9 cellular contexts compared by ENCODE assay signal in genomic region chr21:38913120-38913975, GRCh38.
A peak's percentile ranks its signal among the peaks of the same experiment; 100 is the strongest.
DNase-seq lines count a peak whose midpoint lies in the region; ATAC-seq and TF ChIP-seq lines count a peak whose summit lies in the region.
"Had no signal": no experiment of that assay in that cellular context is flagged by ENCODE, and none has a peak within 500 bp of the region (broad histone marks: within the 10 kb centered on the region; RNA-seq: fewer than 3 reads in every experiment).

No MANE protein-coding gene starts in this region.

- peak overlapping the region; percentile 12 for H2BK120ac ChIP-seq in mesenchymal stem cell (ENCODE audit: low read depth, low read length)

- intact Hi-C loops in upper lobe of right lung (cut with DNase I): no loop called here

- ATAC-seq in upper lobe of right lung (peak; percentile 93), GM18870 (IDR thresholded peaks at IDR 0.05; ENCODE audit: unreplicated experiment) (no peak), GM19452 (IDR thresholded peaks at IDR 0.05; ENCODE audit: unreplicated experiment) (no peak)

- H2BK5ac ChIP-seq in mesenchymal stem cell (ENCODE audit: low read depth, low read length, poor library complexity, severe bottlenecking): no peak overlapping the region

- H2BK12ac ChIP-seq in mesenchymal stem cell (ENCODE audit: low read length in 2 of 2): peak overlapping the region; percentile 29 to 100

- peak overlapping the region; percentile 49 to 81 for H3K4ac ChIP-seq in mesenchymal stem cell (ENCODE audit: low read depth in 1 of 2, low read length in 2 of 2)

- peak overlapping the region; percentile 14 to 76 for H3K18ac ChIP-seq in mesenchymal stem cell (ENCODE audit: low read depth in 1 of 2, low read length in 2 of 2)

- 21% methylated on average over 32 of the region's 32 CpGs for WGBS in mesenchymal stem cell

- peak overlapping the region; percentile 67 for H4K91ac ChIP-seq in mesenchymal stem cell (ENCODE audit: low read length)

- peak overlapping the region; percentile 52 for H2BK15ac ChIP-seq in mesenchymal stem cell (ENCODE audit: low read depth, poor library complexity, severe bottlenecking)

- H3K27ac ChIP-seq in duodenal mucosa (ENCODE audit: low read depth, low read length) (peak overlapping the region; percentile 90), mesenchymal stem cell (ENCODE audit: low read length, poor library complexity, severe bottlenecking) (no peak overlapping the region), upper lobe of right lung (peak overlapping the region; percentile 82)
- H3K27ac ChIP-seq: HL-60 had no signal

- H3K9me3 ChIP-seq in duodenal mucosa (ENCODE audit: control insufficient read depth in 1 of 2, low read length in 2 of 2): no peaks in the 10 kb centered on the region
- no peaks in the 10 kb centered on the region for H3K9me3 ChIP-seq in mesenchymal stem cell (ENCODE audit: control insufficient read depth, low read length)
- H3K9me3 ChIP-seq in upper lobe of right lung: no peaks in the 10 kb centered on the region

- no peak overlapping the region for H3K23ac ChIP-seq in mesenchymal stem cell (ENCODE audit: low read length in 2 of 2)

- peak overlapping the region; percentile 51 for H2AFZ ChIP-seq in mesenchymal stem cell (ENCODE audit: low read depth, low read length)

- H3K36me3 ChIP-seq in duodenal mucosa (ENCODE audit: control insufficient read depth in 1 of 2, insufficient read depth in 2 of 2, low read length in 2 of 2): no peaks in the 10 kb centered on the region
- no peaks in the 10 kb centered on the region for H3K36me3 ChIP-seq in mesenchymal stem cell (ENCODE audit: control insufficient read depth in 1 of 2, insufficient read depth in 2 of 2, low read depth in 1 of 2, low read length in 2 of 2)
- H3K36me3 ChIP-seq in upper lobe of right lung: no peaks in the 10 kb centered on the region

- H4K8ac ChIP-seq in mesenchymal stem cell (ENCODE audit: low read length): peak overlapping the region; percentile 86

- H3K79me1 ChIP-seq in mesenchymal stem cell (replicated peaks; ENCODE audit: low read length, poor library complexity, severe bottlenecking): no peaks in the 10 kb centered on the region

- H3K4me2 ChIP-seq in mesenchymal stem cell (ENCODE audit: low read length, poor library complexity, severe bottlenecking): peak overlapping the region; percentile 67

- peak overlapping the region in 1 of 2 experiments; percentile 83 for H3K14ac ChIP-seq in mesenchymal stem cell (ENCODE audit: low read length in 2 of 2)

- TF ChIP-seq CTCF in upper lobe of right lung (IDR thresholded peaks at IDR 0.05): no peak

- H3K4me1 ChIP-seq in duodenal mucosa (ENCODE audit: control insufficient read depth in 1 of 2, insufficient read depth in 2 of 2, low read length in 2 of 2) (peaks cover 46 to 69% of the 10 kb centered on the region in 2 donors), mesenchymal stem cell (ENCODE audit: control insufficient read depth, insufficient read depth, low read depth, low read length) (peaks cover 9% of the 10 kb centered on the region), upper lobe of right lung (peaks cover 38% of the 10 kb centered on the region)

- H3K4me3 ChIP-seq in duodenal mucosa (ENCODE audit: low read depth in 1 of 2, low read length in 2 of 2) (peak overlapping the region; percentile 24 to 43), mesenchymal stem cell (ENCODE audit: insufficient read depth in 1 of 2, low read depth in 1 of 2, low read length in 2 of 2) (peak overlapping the region in 1 of 2 experiments; percentile 54), upper lobe of right lung (peak overlapping the region; percentile 23)

- H3K27me3 ChIP-seq in duodenal mucosa (ENCODE audit: control insufficient read depth in 1 of 2, insufficient read depth in 2 of 2, low read length in 2 of 2) (no peaks in the 10 kb centered on the region), mesenchymal stem cell (ENCODE audit: control insufficient read depth in 1 of 2, insufficient read depth in 1 of 2, low read length in 2 of 2) (peaks cover 0 to 31% of the 10 kb centered on the region in 2 experiments), upper lobe of right lung (no peaks in the 10 kb centered on the region)

- H3K9ac ChIP-seq in duodenal mucosa (ENCODE audit: low read depth in 1 of 2, low read length in 2 of 2) (peak overlapping the region; percentile 67 to 78), mesenchymal stem cell (ENCODE audit: low read length) (peak overlapping the region; percentile 40)

- H2AK5ac ChIP-seq in mesenchymal stem cell (ENCODE audit: low read length, severe bottlenecking): no peak overlapping the region

- peak; percentile 45 for DNase-seq in EL
- peak; percentile 28 for DNase-seq in NCI-H2227 (lab: John Stamatoyannopoulos, UW; ENCODE audit: unreplicated experiment)
- DNase-seq in mesenchymal stem cell: peak; percentile 40
- DNase-seq in upper lobe of right lung: peak; percentile 94
- DNase-seq in globus pallidus (ENCODE audit: low spot score): no peak
